ENCODE assay signal across 10 cellular contexts in genomic region chr17:42742916-42743315, GRCh38. TPM values are rescaled to one million over a fixed set of nuclear protein-coding genes. Genes with fewer than 3 reads are reported as not detected.
A peak's percentile ranks its signal among the peaks of the same experiment; 100 is the strongest.
DNase-seq lines count a peak whose midpoint lies in the region; ATAC-seq and TF ChIP-seq lines count a peak whose summit lies in the region.
"Not testable (repeated sequence)": the region's sequence is repeated elsewhere in the genome, so short reads cannot be mapped to it uniquely, and the experiment has no call there.
"Had no signal": no experiment of that assay in that cellular context is flagged by ENCODE, and none has a peak within 500 bp of the region (broad histone marks: within the 10 kb centered on the region; RNA-seq: fewer than 3 reads in every experiment).

No MANE protein-coding gene starts in this region.

- CTCF ChIA-PET in CD4-positive, alpha-beta memory T cell (lab: Charles Lee; ENCODE audit: partially characterized antibody), result interaction anchor here (0.8 kb wide), 1 partner anchor 21 kb away, joined by 3 read pairs; no protein-coding TSS in a partner anchor
- CTCF ChIA-PET in T-cell (lab: Charles Lee), result interaction anchor here (0.5 to 0.7 kb wide), 2 partner anchors 73 to 75 kb away, joined by 3 to 7 read pairs; no protein-coding TSS in a partner anchor

- H4K20me1 ChIP-seq in Loucy (ENCODE audit: insufficient read depth, low read length, poor library complexity, severe bottlenecking), result not testable (repeated sequence)

- not testable (repeated sequence) for H3K9me3 ChIP-seq in CD4-positive, alpha-beta memory T cell (ENCODE audit: control insufficient read depth in 1 of 2, low read length in 2 of 2); Loucy (ENCODE audit: insufficient read depth, low read depth, low read length); thyroid gland

- POLR2A ChIA-PET in CD4-positive, alpha-beta memory T cell (lab: Charles Lee; ENCODE audit: partially characterized antibody), result interaction anchor here (1.9 kb wide), 1 partner anchor 81 kb away, joined by 5 read pairs; the partner anchor contains the start of gene BECN1
- POLR2A ChIA-PET in T-cell (lab: Charles Lee), result interaction anchor here in 1 of 2 donors (0.7 kb wide), 1 partner anchor 24 kb away, joined by 8 read pairs; no protein-coding TSS in a partner anchor

- not testable (repeated sequence) for H3K4me3 ChIP-seq in CD4-positive, alpha-beta memory T cell (ENCODE audit: low read length in 2 of 2); Loucy (ENCODE audit: low read length, poor library complexity, severe bottlenecking); thyroid gland (replicated peaks in 1 of 3)

- not testable (repeated sequence) for H3K9me2 ChIP-seq in Loucy (replicated peaks; ENCODE audit: low read depth, low read length)

- intact Hi-C loops in CD4-positive, alpha-beta memory T cell (cut with micrococcal nuclease); thyroid gland (cut with DNase I): not testable (repeated sequence)

- DNase-seq in CD4-positive, alpha-beta memory T cell; T-cell; activated naive CD8-positive, alpha-beta T cell treated with anti-CD3 and anti-CD28 coated beads, Interleukin-2, amount 50 U/mL, for 24 hours; neural crest cell (ENCODE audit: low read depth, low spot score): not testable (repeated sequence)
- DNase-seq in kidney tubule cell (ENCODE audit: low spot score) (peak; percentile 9), thyroid gland (peak; percentile 30 to 33)

- not testable (repeated sequence) for H3K27ac ChIP-seq in CD4-positive, alpha-beta memory T cell (ENCODE audit: low read depth, low read length)
- peak overlapping the region in 1 of 3 donors; percentile 93 for H3K27ac ChIP-seq in thyroid gland

- WGBS in thyroid gland, 2 donors, result 63 to 70% methylated on average over 11 of the region's 11 CpGs

- not testable (repeated sequence) for H3K9me3 Mint-ChIP-seq in CD4-positive, alpha-beta memory T cell; T-cell; activated naive CD8-positive, alpha-beta T cell treated with anti-CD3 and anti-CD28 coated beads, Interleukin-2, amount 50 U/mL, for 24 hours; neural crest cell

- not testable (repeated sequence) for H3F3A ChIP-seq in Loucy (ENCODE audit: low read depth)

- not testable (repeated sequence) for H3K27me3 ChIP-seq in CD4-positive, alpha-beta memory T cell (ENCODE audit: insufficient read depth, low read length); Loucy (ENCODE audit: insufficient read depth, low read length, poor library complexity, severe bottlenecking); thyroid gland

- ATAC-seq in T-cell (replicated peaks in 1 of 4); activated naive CD8-positive, alpha-beta T cell treated with anti-CD3 and anti-CD28 coated beads, Interleukin-2, amount 50 U/mL, for 24 hours: not testable (repeated sequence)

- not testable (repeated sequence) for H3K36me3 ChIP-seq in CD4-positive, alpha-beta memory T cell (ENCODE audit: insufficient read depth, low read length); Loucy (ENCODE audit: insufficient read depth, low read length); thyroid gland

- not testable (repeated sequence) for H3K36me3 Mint-ChIP-seq in CD4-positive, alpha-beta memory T cell; T-cell; activated naive CD8-positive, alpha-beta T cell treated with anti-CD3 and anti-CD28 coated beads, Interleukin-2, amount 50 U/mL, for 24 hours (ENCODE audit: low read depth); neural crest cell (ENCODE audit: low read depth)

- peaks cover 25% of the 10 kb centered on the region for H3K4me1 ChIP-seq in CD4-positive, alpha-beta memory T cell (ENCODE audit: insufficient read depth, low read length)
- H3K4me1 ChIP-seq in Loucy (ENCODE audit: insufficient read depth, low read length, poor library complexity, severe bottlenecking) (peaks cover 18% of the 10 kb centered on the region), thyroid gland (peaks cover 10 to 24% of the 10 kb centered on the region in 2 donors)

- not testable (repeated sequence) for TF ChIP-seq CTCF in Loucy (conservative IDR thresholded peaks at IDR 0.05; ENCODE audit: low read length); neural crest cell (conservative IDR thresholded peaks at IDR 0.05); thyroid gland (IDR thresholded peaks at IDR 0.05)

- peaks cover 37% of the 10 kb centered on the region for H3K79me2 ChIP-seq in Loucy (ENCODE audit: insufficient read depth, low read length)

- not testable (repeated sequence) for H2AFZ ChIP-seq in Loucy (ENCODE audit: low read length)

- H3K27ac Mint-ChIP-seq in CD4-positive, alpha-beta memory T cell; T-cell; neural crest cell (ENCODE audit: unreplicated experiment): not testable (repeated sequence)
- H3K27ac Mint-ChIP-seq in activated naive CD8-positive, alpha-beta T cell treated with anti-CD3 and anti-CD28 coated beads, Interleukin-2, amount 50 U/mL, for 24 hours, result peak overlapping the region; percentile 46

- H3K4me2 ChIP-seq in Loucy (ENCODE audit: low read depth, low read length, poor library complexity, severe bottlenecking), result peak overlapping the region; percentile 94

- peaks cover 9 to 38% (median 20%) of the 10 kb centered on the region in 4 donors for H3K4me1 Mint-ChIP-seq in CD4-positive, alpha-beta memory T cell
- peaks cover 27 to 33% (median 27%) of the 10 kb centered on the region in 3 donors for H3K4me1 Mint-ChIP-seq in T-cell
- peaks cover 18% of the 10 kb centered on the region for H3K4me1 Mint-ChIP-seq in activated naive CD8-positive, alpha-beta T cell treated with anti-CD3 and anti-CD28 coated beads, Interleukin-2, amount 50 U/mL, for 24 hours
- H3K4me1 Mint-ChIP-seq in neural crest cell, result not testable (repeated sequence)

- not testable (repeated sequence) for TF ChIP-seq POLR2A in thyroid gland (IDR thresholded peaks at IDR 0.05)

- peak overlapping the region in 6 of 8 donors; percentile 5 to 50 (median 20) for H3K4me3 Mint-ChIP-seq in CD4-positive, alpha-beta memory T cell
- peak overlapping the region; percentile 13 to 85 (median 39) for H3K4me3 Mint-ChIP-seq in T-cell
- H3K4me3 Mint-ChIP-seq in activated naive CD8-positive, alpha-beta T cell treated with anti-CD3 and anti-CD28 coated beads, Interleukin-2, amount 50 U/mL, for 24 hours, result not testable (repeated sequence)
- peak overlapping the region; percentile 70 for H3K4me3 Mint-ChIP-seq in neural crest cell

- not testable (repeated sequence) for H3K27me3 Mint-ChIP-seq in CD4-positive, alpha-beta memory T cell; T-cell; activated naive CD8-positive, alpha-beta T cell treated with anti-CD3 and anti-CD28 coated beads, Interleukin-2, amount 50 U/mL, for 24 hours
- peaks cover 13% of the 10 kb centered on the region for H3K27me3 Mint-ChIP-seq in neural crest cell (ENCODE audit: low read depth)

- peak overlapping the region; percentile 81 for H3K9ac ChIP-seq in Loucy (ENCODE audit: low read depth, low read length, poor library complexity, severe bottlenecking)

RNA-seq across cellular contexts. Expression of gene EZH1, which starts 1.9 kb away (rescaled TPM):
- total RNA-seq in CD4-positive, alpha-beta memory T cell, result 100 to 1,000 TPM; 184 to 192 TPM
- polyA plus RNA-seq in CD4-positive, alpha-beta memory T cell, result 10 to 100 TPM; 20.1 to 38.6 TPM
- total RNA-seq in T-cell (100 to 1,000 TPM in 4 of 5 donors, 10 to 100 TPM in 1; 87.1 to 161 (median 146) TPM), neural crest cell (28.9 and 30.4 TPM in 2 replicates), thyroid gland (10 to 100 TPM; 39.3 to 69.2 (median 56.4) TPM)

RNA-seq across cellular contexts. Expression of gene RAMP2, which starts 18.1 kb away (rescaled TPM):
- not detected for total RNA-seq in CD4-positive, alpha-beta memory T cell
- not detected for polyA plus RNA-seq in CD4-positive, alpha-beta memory T cell
- total RNA-seq in T-cell (not detected), neural crest cell (6.5 and 7.9 TPM in 2 replicates), thyroid gland (10 to 100 TPM; 18.6 to 55.3 (median 25.7) TPM)
- total RNA-seq: CD8-positive, alpha-beta T cell; PC-3 had no signal

RNA-seq across cellular contexts. Expression of gene VPS25, which starts 30.3 kb away (rescaled TPM):
- 10 to 100 TPM; 39.3 to 43.6 TPM for total RNA-seq in CD4-positive, alpha-beta memory T cell
- 10 to 100 TPM; 39.8 to 63.3 TPM for polyA plus RNA-seq in CD4-positive, alpha-beta memory T cell
- 10 to 100 TPM; 34.7 to 42.5 (median 38.7) TPM for total RNA-seq in T-cell
- 83.7 and 88.7 TPM in 2 replicates for total RNA-seq in neural crest cell
- total RNA-seq in thyroid gland, result 10 to 100 TPM; 38.5 to 71.2 (median 56.3) TPM

RNA-seq across cellular contexts. Expression of gene WNK4, which starts 37.5 kb away (rescaled TPM):
- under 1 TPM; 0.14 to 0.41 TPM for total RNA-seq in CD4-positive, alpha-beta memory T cell
- polyA plus RNA-seq in CD4-positive, alpha-beta memory T cell, result not detected
- total RNA-seq in T-cell (1 to 10 TPM in 1 of 5 donors, under 1 TPM in 3, not detected in 1; 0.38 to 1.3 (median 0.60) TPM), neural crest cell (0.58 and 0.73 TPM in 2 replicates), thyroid gland (under 1 TPM in 2 of 4 donors, not detected in 2; 0.13 to 0.45 TPM)
- total RNA-seq: LHCN-M2 had no signal

RNA-seq across cellular contexts. Expression of gene COA3, which starts 55.6 kb away (rescaled TPM):
- total RNA-seq in CD4-positive, alpha-beta memory T cell, result 10 to 100 TPM; 27.7 to 30.1 TPM
- 100 to 1,000 TPM; 110 to 153 TPM for polyA plus RNA-seq in CD4-positive, alpha-beta memory T cell
- total RNA-seq in T-cell, result 10 to 100 TPM in 4 of 5 donors, 1 to 10 TPM in 1; 7.9 to 32.4 (median 29.8) TPM
- total RNA-seq in neural crest cell, result 85.3 and 92.7 TPM in 2 replicates
- total RNA-seq in thyroid gland, result 10 to 100 TPM; 46.4 to 94.4 (median 80.3) TPM
